ENCODE assay signal across 1 cellular context in the genomic region with DNA sequence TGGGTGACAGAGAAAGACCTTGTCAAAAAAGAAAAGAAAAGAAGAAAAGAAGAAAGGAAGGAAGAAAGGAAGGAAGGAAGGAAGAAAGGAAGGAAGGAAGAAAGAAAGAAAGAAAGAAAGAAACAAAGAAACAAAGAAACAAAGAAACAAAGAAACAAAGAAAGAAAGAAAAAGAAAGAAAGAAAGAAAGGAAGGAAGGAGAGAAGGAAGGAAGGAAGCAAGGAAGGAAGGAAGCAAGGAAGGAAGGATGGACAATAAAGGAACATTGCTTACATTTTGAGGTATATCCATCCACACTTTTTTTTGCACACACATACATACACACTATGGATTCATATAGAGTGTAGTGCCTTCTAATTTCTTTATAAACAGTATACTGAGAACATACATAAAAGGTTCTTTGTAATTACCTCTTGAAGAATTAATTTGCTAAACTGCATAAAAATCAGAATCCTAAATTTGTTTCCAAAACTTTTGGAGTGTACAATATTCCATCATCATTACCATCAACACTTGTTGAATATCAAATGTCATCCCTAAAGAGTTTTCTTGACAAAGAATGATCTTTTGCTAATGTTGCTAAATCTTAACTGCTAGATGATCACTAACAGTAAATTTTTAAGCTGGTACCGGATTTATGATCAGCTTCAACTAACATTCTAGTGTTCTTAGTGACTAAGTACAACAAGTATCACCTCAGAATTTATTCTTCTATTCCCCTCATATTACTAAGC.
TF ChIP-seq lines count a peak whose summit lies in the region.

No MANE protein-coding gene starts in this region.

TF ChIP-seq in K562, 482 proteins besides CTCF, POLR2A, EP300 and RAD21:
- TF ChIP-seq, protein P1, sequence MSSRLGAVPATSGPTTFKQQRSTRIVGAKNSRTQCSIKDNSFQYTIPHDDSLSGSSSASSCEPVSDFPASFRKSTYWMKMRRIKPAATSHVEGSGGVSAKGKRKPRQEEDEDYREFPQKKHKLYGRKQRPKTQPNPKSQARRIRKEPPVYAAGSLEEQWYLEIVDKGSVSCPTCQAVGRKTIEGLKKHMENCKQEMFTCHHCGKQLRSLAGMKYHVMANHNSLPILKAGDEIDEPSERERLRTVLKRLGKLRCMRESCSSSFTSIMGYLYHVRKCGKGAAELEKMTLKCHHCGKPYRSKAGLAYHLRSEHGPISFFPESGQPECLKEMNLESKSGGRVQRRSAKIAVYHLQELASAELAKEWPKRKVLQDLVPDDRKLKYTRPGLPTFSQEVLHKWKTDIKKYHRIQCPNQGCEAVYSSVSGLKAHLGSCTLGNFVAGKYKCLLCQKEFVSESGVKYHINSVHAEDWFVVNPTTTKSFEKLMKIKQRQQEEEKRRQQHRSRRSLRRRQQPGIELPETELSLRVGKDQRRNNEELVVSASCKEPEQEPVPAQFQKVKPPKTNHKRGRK (tag; IDR thresholded peaks at IDR 0.05) = peak; percentile 66
- no peak for TF ChIP-seq ZNF780A (CRISPR knock-in tag; IDR thresholded peaks at IDR 0.05)
- no peak for TF ChIP-seq HNRNPK (IDR thresholded peaks at IDR 0.05; ENCODE audit: low read depth, low read length, poor library complexity, severe bottlenecking)
TF ChIP-seq in K562: peak in this region for 1.
